7 cellular contexts compared by ENCODE assay signal in the genomic region with DNA sequence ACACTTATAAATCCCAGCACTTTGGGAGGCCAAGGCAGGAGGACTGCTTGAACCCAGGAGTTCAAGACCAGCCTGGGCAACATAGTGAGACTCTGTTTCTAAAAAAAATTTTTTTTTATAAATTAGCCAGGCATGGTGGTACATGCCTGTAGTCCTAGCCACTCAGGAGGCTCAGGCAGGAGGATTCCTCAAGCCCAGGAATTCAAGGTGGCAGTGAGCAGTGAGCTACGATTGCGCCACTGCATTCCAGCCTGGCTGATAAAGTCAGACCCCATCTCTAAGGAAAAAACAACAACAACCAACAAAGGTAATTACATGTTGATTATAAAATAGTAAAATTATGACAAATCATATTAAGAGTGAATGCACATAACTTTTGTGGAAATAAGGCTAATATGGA.
"Had no signal": no experiment of that assay in that cellular context is flagged by ENCODE, and none has a peak within 500 bp of the region (broad histone marks: within the 10 kb centered on the region; RNA-seq: fewer than 3 reads in every experiment).

No MANE protein-coding gene starts in this region.

- H3K4me3 Mint-ChIP-seq: H9 had no signal

- H3K27ac ChIP-seq: HL-60 had no signal

- H3K4me1 Mint-ChIP-seq: H9 had no signal

- ATAC-seq: K562 had no signal

- DNase-seq: GOT3, H9, HCEC 1CT, IMR-90, KG1 had no signal

- H3K4me3 ChIP-seq: K562 had no signal

- H3K9me3 Mint-ChIP-seq: H9 had no signal

- H3K27ac Mint-ChIP-seq: H9 had no signal
